ENCODE assay signal across 8 cellular contexts in genomic region chr7:65873582-65874193, GRCh38. TPM values are rescaled to one million over a fixed set of nuclear protein-coding genes. Genes with fewer than 3 reads are reported as not detected.
DNase-seq lines count a peak whose midpoint lies in the region; ATAC-seq and TF ChIP-seq lines count a peak whose summit lies in the region.
"Not testable (repeated sequence)": the region's sequence is repeated elsewhere in the genome, so short reads cannot be mapped to it uniquely, and the experiment has no call there.

No MANE protein-coding gene starts in this region.

- not testable (repeated sequence) for H3K4me1 Mint-ChIP-seq in activated T-helper 2 cell treated with anti-CD3 and anti-CD28 coated beads, Interferon-gamma antibody, Interleukin-2, Interleukin-4, amounts not matched to agents 10 μg/mL and 5 μg/mL and 100 μg/mL, durations not matched to agents 14 hours and 24 hours and 36 hours (ENCODE audit: low read depth)

- not testable (repeated sequence) for H3K9me3 Mint-ChIP-seq in activated T-helper 2 cell treated with anti-CD3 and anti-CD28 coated beads, Interferon-gamma antibody, Interleukin-2, Interleukin-4, amounts not matched to agents 10 μg/mL and 5 μg/mL and 100 μg/mL, durations not matched to agents 14 hours and 24 hours and 36 hours

- BruUV-seq in PC-3 (replicated peaks; lab: Mats Ljungman, UMichigan) = not testable (repeated sequence)

- not testable (repeated sequence) for H4K20me1 ChIP-seq in PC-3 (ENCODE audit: low read length)

- not testable (repeated sequence) for H3K36me3 ChIP-seq in PC-3 (ENCODE audit: low read depth, low read length); esophagus squamous epithelium

- CTCF ChIA-PET in PC-3 (lab: Charles Lee) = not testable (repeated sequence)

- peak; percentile 43 for DNase-seq in COLO668 (lab: John Stamatoyannopoulos, UW; ENCODE audit: unreplicated experiment)
- not testable (repeated sequence) for DNase-seq in PC-3; esophagus squamous epithelium (lab: John Stamatoyannopoulos, UW)
- DNase-seq in activated T-helper 2 cell treated with anti-CD3 and anti-CD28 coated beads, Interferon-gamma antibody, Interleukin-2, Interleukin-4, amounts not matched to agents 10 μg/mL and 5 μg/mL and 100 μg/mL, durations not matched to agents 14 hours and 24 hours and 36 hours (ENCODE audit: low spot score) = peak; percentile 19
- peak; percentile 17 for DNase-seq in stimulated activated CD8-positive, alpha-beta memory T cell treated with anti-CD3 and anti-CD28 coated beads, Interleukin-12 subunit alpha, Interleukin-12 subunit beta, amount 100 ng/mL, for 4 hours (ENCODE audit: low read depth)

- not testable (repeated sequence) for TF ChIP-seq POLR2A in esophagus squamous epithelium (IDR thresholded peaks at IDR 0.05)

- not testable (repeated sequence) for H3K9me3 ChIP-seq in PC-3 (ENCODE audit: low read length); esophagus squamous epithelium; mononuclear cell (ENCODE audit: low read depth, low read length)

- WGBS in esophagus squamous epithelium, 2 donors = 0 to 4% methylated on average over 5 to 12 of the region's 57 CpGs

- H3K27me3 Mint-ChIP-seq in activated T-helper 2 cell treated with anti-CD3 and anti-CD28 coated beads, Interferon-gamma antibody, Interleukin-2, Interleukin-4, amounts not matched to agents 10 μg/mL and 5 μg/mL and 100 μg/mL, durations not matched to agents 14 hours and 24 hours and 36 hours (ENCODE audit: low read depth) = not testable (repeated sequence)

- 0 out of 2 replicates have a peak overlapping the region, but pooled peaks have one; percentile 50 for H2AFZ ChIP-seq in PC-3 (ENCODE audit: low read length)

- intact Hi-C loops in PC-3 (cut with micrococcal nuclease) = loop anchor here (5.0 kb wide), 1 partner anchor 121 kb away; no protein-coding TSS in a partner anchor
- intact Hi-C loops in activated T-helper 2 cell treated with anti-CD3 and anti-CD28 coated beads, Interferon-gamma antibody, Interleukin-2, Interleukin-4, amounts not matched to agents 10 μg/mL and 5 μg/mL and 100 μg/mL, durations not matched to agents 14 hours and 24 hours and 36 hours (cut with micrococcal nuclease) = loop anchor here (2.0 to 5.0 kb wide), 5 partner anchors 103 to 1429 kb away; partner anchors contain the start of genes SBDS and TYW1
- intact Hi-C loops in esophagus squamous epithelium (cut with DNase I) = not testable (repeated sequence)

- peak overlapping the region; percentile 84 for H3K4me3 Mint-ChIP-seq in activated T-helper 2 cell treated with anti-CD3 and anti-CD28 coated beads, Interferon-gamma antibody, Interleukin-2, Interleukin-4, amounts not matched to agents 10 μg/mL and 5 μg/mL and 100 μg/mL, durations not matched to agents 14 hours and 24 hours and 36 hours (ENCODE audit: low read depth)

- H3K27ac Mint-ChIP-seq in activated T-helper 2 cell treated with anti-CD3 and anti-CD28 coated beads, Interferon-gamma antibody, Interleukin-2, Interleukin-4, amounts not matched to agents 10 μg/mL and 5 μg/mL and 100 μg/mL, durations not matched to agents 14 hours and 24 hours and 36 hours = peak overlapping the region; percentile 42

- not testable (repeated sequence) for H3K9me2 ChIP-seq in PC-3 (replicated peaks; ENCODE audit: low read length)

- H3K79me2 ChIP-seq in PC-3 (ENCODE audit: low read length) = peaks cover 24% of the 10 kb centered on the region

- ATAC-seq in GM19467 (IDR thresholded peaks at IDR 0.05; ENCODE audit: unreplicated experiment) (peak; percentile 29), HG03175 (IDR thresholded peaks at IDR 0.05; ENCODE audit: unreplicated experiment) (peak; percentile 38), PC-3 (peak; percentile 47)

- not testable (repeated sequence) for H3F3A ChIP-seq in PC-3 (ENCODE audit: low read length, unreplicated experiment)

- H3K27me3 ChIP-seq in PC-3 (ENCODE audit: low read length); esophagus squamous epithelium; mononuclear cell (ENCODE audit: insufficient read depth, low read length): not testable (repeated sequence)

- not testable (repeated sequence) for H3K4me1 ChIP-seq in PC-3 (ENCODE audit: insufficient read depth, low read length)
- H3K4me1 ChIP-seq in esophagus squamous epithelium (peaks cover 0 to 29% (median 5%) of the 10 kb centered on the region in 3 donors), mononuclear cell (ENCODE audit: insufficient read depth, low read length) (peaks cover 21% of the 10 kb centered on the region)

- H3K36me3 Mint-ChIP-seq in activated T-helper 2 cell treated with anti-CD3 and anti-CD28 coated beads, Interferon-gamma antibody, Interleukin-2, Interleukin-4, amounts not matched to agents 10 μg/mL and 5 μg/mL and 100 μg/mL, durations not matched to agents 14 hours and 24 hours and 36 hours (ENCODE audit: low read depth) = not testable (repeated sequence)

- peak overlapping the region; percentile 90 for H3K4me3 ChIP-seq in PC-3 (ENCODE audit: low read length)
- H3K4me3 ChIP-seq in esophagus squamous epithelium = peak overlapping the region; percentile 83 to 96 (median 91)
- peak overlapping the region; percentile 55 for H3K4me3 ChIP-seq in mononuclear cell (ENCODE audit: low read length)

- H3K9ac ChIP-seq in PC-3 (ENCODE audit: low read length) = peak overlapping the region; percentile 76

- not testable (repeated sequence) for TF ChIP-seq CTCF in PC-3 (conservative IDR thresholded peaks at IDR 0.05; ENCODE audit: low read depth, low read length); esophagus squamous epithelium (IDR thresholded peaks at IDR 0.05)

- POLR2A ChIA-PET in PC-3 (lab: Charles Lee; ENCODE audit: unreplicated experiment) = interaction anchor here (0.6 kb wide), 1 partner anchor 108 kb away, joined by 3 read pairs; no protein-coding TSS in a partner anchor

- peak overlapping the region; percentile 87 for H3K4me2 ChIP-seq in PC-3 (ENCODE audit: low read length)

- not testable (repeated sequence) for H3K27ac ChIP-seq in PC-3 (ENCODE audit: low read length)
- H3K27ac ChIP-seq in esophagus squamous epithelium = peak overlapping the region; percentile 91 to 92 (median 92)

RNA-seq across cellular contexts. Expression of gene VKORC1L1, which starts 0.8 kb away (rescaled TPM):
- 7.6 and 9.4 TPM in 2 replicates for total RNA-seq in PC-3 (2014; rRNA removed)
- total RNA-seq in activated T-helper 2 cell treated with anti-CD3 and anti-CD28 coated beads, Interferon-gamma antibody, Interleukin-2, Interleukin-4, amounts not matched to agents 10 μg/mL and 5 μg/mL and 100 μg/mL, durations not matched to agents 14 hours and 24 hours and 36 hours = 25.9 and 27.4 TPM in 2 replicates
- total RNA-seq in esophagus squamous epithelium = 10 to 100 TPM in 3 of 4 donors, 1 to 10 TPM in 1; 7.2 to 18.5 (median 11.2) TPM
- total RNA-seq in mononuclear cell = 1.8 TPM
